29 cellular contexts compared by ENCODE assay signal in the genomic region with DNA sequence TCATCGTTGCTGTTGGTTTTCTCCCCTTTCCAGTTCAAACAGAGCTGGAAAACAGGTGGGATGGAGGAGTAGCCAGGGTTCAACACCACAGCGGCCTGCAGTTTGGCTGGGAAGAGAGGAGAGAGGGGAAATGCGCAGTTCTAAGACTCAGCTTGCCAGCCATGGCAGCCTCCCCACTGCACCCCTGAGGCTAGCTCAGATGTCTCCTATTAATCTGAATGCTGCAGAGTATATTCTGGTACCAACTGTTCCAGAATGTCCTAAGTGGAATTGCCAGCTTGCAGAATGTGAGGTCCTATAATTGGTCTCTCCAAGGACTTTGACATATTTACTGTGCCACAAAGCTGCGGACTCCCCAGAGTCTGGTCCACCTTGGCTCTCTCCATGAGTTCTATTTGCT.
"Had no signal": no experiment of that assay in that cellular context is flagged by ENCODE, and none has a peak within 500 bp of the region (broad histone marks: within the 10 kb centered on the region; RNA-seq: fewer than 3 reads in every experiment).

No MANE protein-coding gene starts in this region.

- ATAC-seq: activated CD4-positive, CD25-positive, alpha-beta regulatory T cell treated with anti-CD3 and anti-CD28 coated beads, Interleukin-2, amount 50 U/mL, for 24 hours; activated CD8-positive, alpha-beta T cell treated with anti-CD3 and anti-CD28 coated beads for 36 hours; activated T-cell treated with anti-CD3 and anti-CD28 coated beads, Interleukin-2, amount 50 U/mL, for 4 hours; activated T-helper 17 cell treated with anti-CD3 and anti-CD28 coated beads, Interleukin-2, amount 50 U/mL, for 72 hours; body of pancreas; gastroesophageal sphincter; T-helper 17 cell had no signal

- DNase-seq: activated B cell treated with CpG ODN at 0.5 μM for 24 hours; activated CD4-positive, alpha-beta T cell treated with anti-CD3 and anti-CD28 coated beads for 48 hours; activated CD4-positive, alpha-beta T cell treated with anti-CD3 and anti-CD28 coated beads, Interleukin-2, amount 50 U/mL, for 1 hour; activated CD4-positive, alpha-beta T cell treated with anti-CD3 and anti-CD28 coated beads, Interleukin-2, amount 50 U/mL, for 48 hours; activated CD8-positive, alpha-beta memory T cell treated with anti-CD3 and anti-CD28 coated beads for 24 hours; activated CD8-positive, alpha-beta T cell treated with anti-CD3 and anti-CD28 coated beads for 36 hours; activated effector memory CD4-positive, alpha-beta T cell treated with Interleukin-2 at 50 U/mL for 16 hours; activated gamma-delta T cell treated with Interleukin-2 at 50 U/mL for 16 hours; activated naive CD4-positive, alpha-beta T cell treated with anti-CD3 and anti-CD28 coated beads, Interleukin-2, amount 50 U/mL, for 16 hours; activated naive CD4-positive, alpha-beta T cell treated with Interleukin-2 at 50 U/mL for 16 hours; activated T-cell treated with anti-CD3 and anti-CD28 coated beads, Interleukin-2, amount 50 U/mL, for 4 hours; amygdala; aorta; body of pancreas; colonic mucosa; effector CD8-positive, alpha-beta T cell; esophagus squamous epithelium; foreskin melanocyte; heart right ventricle; T-helper 1 cell; T-helper 17 cell; T1000; WERI-Rb-1 had no signal

- FAIRE-seq: endometrium, endothelial cell of umbilical vein had no signal

- H3K4me1 ChIP-seq: body of pancreas, colonic mucosa, esophagus squamous epithelium, gastroesophageal sphincter had no signal

- H3K4me3 ChIP-seq: body of pancreas, colonic mucosa, esophagus squamous epithelium, gastroesophageal sphincter, heart right ventricle had no signal

- H3K27ac ChIP-seq: body of pancreas, colonic mucosa, epithelial cell of prostate, esophagus squamous epithelium, gastroesophageal sphincter, heart right ventricle, WERI-Rb-1 had no signal

- H3K27me3 ChIP-seq: body of pancreas, colonic mucosa, esophagus squamous epithelium, gastroesophageal sphincter, heart right ventricle had no signal

- H3K9me3 ChIP-seq: body of pancreas, colonic mucosa, esophagus squamous epithelium, gastroesophageal sphincter, heart right ventricle had no signal
